Comparison of ENCODE assay signal across 23 cellular contexts in genomic region chr1:234294109-234294845, GRCh38.
"Had no signal": no experiment of that assay in that cellular context is flagged by ENCODE, and none has a peak within 500 bp of the region (broad histone marks: within the 10 kb centered on the region; RNA-seq: fewer than 3 reads in every experiment).

No MANE protein-coding gene starts in this region.

- H3K27ac ChIP-seq: hepatocyte, left ventricle myocardium inferior, ovary, prostate gland, stomach, thoracic aorta, tibial artery, upper lobe of right lung had no signal

- H3K4me2 ChIP-seq: hepatocyte, smooth muscle cell had no signal

- H3K9me3 ChIP-seq: prostate gland had no signal

- H3K4me1 Mint-ChIP-seq: mesothelial cell of epicardium; naive B cell; natural killer cell; stimulated activated naive B cell treated with anti-CD40 and anti-IgM and Interleukin-4, amounts not matched to agents 10 μg/mL and 1 μg/mL and 100 μg/mL, for 72 hours had no signal

- FAIRE-seq: urothelium cell line had no signal

- DNase-seq: islet precursor cell; left ventricle myocardium inferior; mesendoderm; naive B cell; natural killer cell; ovary; retina; right cardiac atrium; stimulated activated CD4-positive, alpha-beta T cell treated with anti-CD3 and anti-CD28 coated beads, Interleukin-2, amount 100 ng/mL, for 24 hours; stimulated activated CD4-positive, alpha-beta T cell treated with anti-CD3 and anti-CD28 coated beads, Interleukin-4, amount 100 ng/mL, for 1 hour; stimulated activated naive B cell treated with anti-CD40 and anti-IgM and Interleukin-4, amounts not matched to agents 10 μg/mL and 1 μg/mL and 100 μg/mL, for 72 hours; stimulated activated naive CD8-positive, alpha-beta T cell treated with anti-CD3 and anti-CD28 coated beads, Interleukin-15, Interleukin-2, amounts not matched to agents 100 U/mL and 50 U/mL, for 24 hours; stomach; tibial artery; trophoblast cell; upper lobe of right lung had no signal

- H3K4me1 ChIP-seq: left ventricle myocardium inferior, prostate gland, stomach, tibial artery, upper lobe of right lung had no signal

- H3K36me3 ChIP-seq: left ventricle myocardium inferior, ovary, prostate gland, stomach, thoracic aorta, tibial artery, upper lobe of right lung had no signal

- H3K27me3 ChIP-seq: hepatocyte, ovary, upper lobe of right lung had no signal

- H2AFZ ChIP-seq: hepatocyte had no signal

- H3K27ac Mint-ChIP-seq: mesothelial cell of epicardium; naive B cell; natural killer cell; stimulated activated naive B cell treated with anti-CD40 and anti-IgM and Interleukin-4, amounts not matched to agents 10 μg/mL and 1 μg/mL and 100 μg/mL, for 72 hours had no signal

- ATAC-seq: natural killer cell; right cardiac atrium; stimulated activated naive B cell treated with anti-CD40 and anti-IgM and Interleukin-4, amounts not matched to agents 10 μg/mL and 1 μg/mL and 100 μg/mL, for 72 hours; stimulated activated naive CD8-positive, alpha-beta T cell treated with anti-CD3 and anti-CD28 coated beads, Interleukin-15, Interleukin-2, amounts not matched to agents 100 U/mL and 50 U/mL, for 24 hours; upper lobe of right lung had no signal

- H3K4me3 Mint-ChIP-seq: mesothelial cell of epicardium; naive B cell; natural killer cell; stimulated activated naive B cell treated with anti-CD40 and anti-IgM and Interleukin-4, amounts not matched to agents 10 μg/mL and 1 μg/mL and 100 μg/mL, for 72 hours had no signal

- H3K79me2 ChIP-seq: hepatocyte had no signal

- H3K4me3 ChIP-seq: hepatocyte, left ventricle myocardium inferior, lung, ovary, prostate gland, smooth muscle cell, stomach, thoracic aorta, tibial artery, upper lobe of right lung had no signal
